13 cellular contexts compared by ENCODE assay signal in genomic region chr20:63191400-63191799, GRCh38. TPM values are rescaled to one million over a fixed set of nuclear protein-coding genes. Genes with fewer than 3 reads are reported as not detected.
DNase-seq lines count a peak whose midpoint lies in the region; ATAC-seq and TF ChIP-seq lines count a peak whose summit lies in the region.
"Had no signal": no experiment of that assay in that cellular context is flagged by ENCODE, and none has a peak within 500 bp of the region (broad histone marks: within the 10 kb centered on the region; RNA-seq: fewer than 3 reads in every experiment).

No MANE protein-coding gene starts in this region.

- no peak for TF ChIP-seq POLR2A in HCT116 (IDR thresholded peaks at IDR 0.05; ENCODE audit: borderline replicate concordance, extremely low read depth, insufficient read depth, insufficient read length)

- H2BK5ac ChIP-seq in neuronal stem cell (ENCODE audit: low read length): no peak overlapping the region

- POLR2A ChIA-PET in HCT116 (lab: Charles Lee): interaction anchor here (1.4 kb wide), 1 partner anchor 23 kb away, joined by 3 read pairs; no protein-coding TSS in a partner anchor

- CTCF ChIA-PET in HCT116 (lab: Charles Lee): interaction anchor here (0.7 to 2.5 kb wide), 6 partner anchors 9 to 219 kb away, joined by 3 to 9 read pairs (median 4); no protein-coding TSS in a partner anchor

- H4K20me1 ChIP-seq in HCT116 (ENCODE audit: insufficient read depth): peaks cover 6% of the 10 kb centered on the region; the same call in 1 of the 2 replicates

- no peak overlapping the region for H2AK5ac ChIP-seq in neuronal stem cell (ENCODE audit: low read depth, low read length)

- no peak overlapping the region for H4K8ac ChIP-seq in neuronal stem cell (ENCODE audit: low read depth, low read length)

- no peak overlapping the region for H2BK15ac ChIP-seq in neuronal stem cell (ENCODE audit: low read length)

- ATAC-seq in HCT116 (peak; percentile 87), GM19328 (IDR thresholded peaks at IDR 0.05; ENCODE audit: unreplicated experiment) (no peak), HG02798 (IDR thresholded peaks at IDR 0.05; ENCODE audit: poor library complexity, unreplicated experiment) (no peak)
- ATAC-seq: activated T-helper 17 cell treated with anti-CD3 and anti-CD28 coated beads, Interleukin-2, amount 50 U/mL, for 72 hours had no signal

- TF ChIP-seq CTCF in HCT116 (IDR thresholded peaks at IDR 0.05 in 2 of 3, conservative IDR thresholded peaks at IDR 0.05 in 1 of 3; ENCODE audit: borderline replicate concordance in 1 of 3, insufficient read depth in 1 of 3, low read depth in 2 of 3, low read length in 2 of 3): no peak

- H3K27me3 ChIP-seq in HCT116 (ENCODE audit: insufficient read depth, low read length): no peaks in the 10 kb centered on the region
- H3K27me3 ChIP-seq in neuronal stem cell (ENCODE audit: control insufficient read depth in 3 of 3, insufficient read depth in 3 of 3, low read depth in 1 of 3, low read length in 3 of 3): no peaks in the 10 kb centered on the region
- H3K27me3 ChIP-seq: breast epithelium had no signal

- H4K91ac ChIP-seq in neuronal stem cell (ENCODE audit: low read depth, low read length, poor library complexity): no peak overlapping the region

- H2BK120ac ChIP-seq in neuronal stem cell (ENCODE audit: low read depth, low read length): no peak overlapping the region

- intact Hi-C loops in HCT116 (cut with micrococcal nuclease): no loop called here

- H3K9ac ChIP-seq in HCT116 (ENCODE audit: low read length) (0 out of 2 replicates have a peak overlapping the region, but pooled peaks have one; percentile 23), neuronal stem cell (ENCODE audit: low read depth, low read length, poor library complexity) (no peak overlapping the region)
- H3K9ac ChIP-seq: KMS-11 had no signal

- H2AFZ ChIP-seq in HCT116 (ENCODE audit: low read depth, low read length, poor library complexity, severe bottlenecking): no peak overlapping the region
- H2AFZ ChIP-seq in neuronal stem cell (ENCODE audit: low read length): no peak overlapping the region

- RAD21 ChIA-PET in HCT116 (lab: Charles Lee; ENCODE audit: low non-redundant PET in 1 of 2, low total read pairs in 2 of 2, uncharacterized antibody in 2 of 2, unreplicated experiment in 2 of 2): interaction anchor here in 1 of 2 experiments (0.6 kb wide), 1 partner anchor 49 kb away, joined by 5 read pairs; no protein-coding TSS in a partner anchor

- no CpG with 5 or more reads among the region's 14 CpGs for WGBS in neuronal stem cell (ENCODE audit: extremely low coverage in 2 of 2, insufficient read length in 2 of 2, insufficient replicate concordance in 1 of 2), 2 donors

- H3K18ac ChIP-seq in neuronal stem cell (ENCODE audit: low read length): no peak overlapping the region

- H3K9me2 ChIP-seq in HCT116 (ENCODE audit: insufficient read depth): no peaks in the 10 kb centered on the region

- peak overlapping the region; percentile 43 for H3K23ac ChIP-seq in neuronal stem cell (ENCODE audit: low read depth, low read length, poor library complexity)

- H3K4me1 ChIP-seq in HCT116 (ENCODE audit: control insufficient read depth in 1 of 2, insufficient read depth in 2 of 2, low read length in 2 of 2) (peaks cover 14 to 23% of the 10 kb centered on the region in 2 experiments), neuronal stem cell (ENCODE audit: control insufficient read depth in 2 of 2, insufficient read depth in 1 of 2, low read depth in 1 of 2, low read length in 2 of 2) (peaks cover 0 to 2% of the 10 kb centered on the region in 2 donors)
- H3K4me1 ChIP-seq: breast epithelium had no signal

- peaks cover 0 to 13% of the 10 kb centered on the region in 2 experiments; a peak in 3 of 4 replicates for H3K36me3 ChIP-seq in HCT116 (ENCODE audit: control insufficient read depth in 1 of 2, insufficient read depth in 2 of 2, low read length in 2 of 2)
- H3K36me3 ChIP-seq in neuronal stem cell (replicated peaks in 1 of 2; ENCODE audit: control insufficient read depth in 2 of 2, insufficient read depth in 2 of 2, low read length in 2 of 2): peaks cover 5 to 24% of the 10 kb centered on the region in 2 donors
- H3K36me3 ChIP-seq: breast epithelium had no signal

- TF ChIP-seq RAD21 in HCT116 (IDR thresholded peaks at IDR 0.05; ENCODE audit: low read depth): no peak

- H3K14ac ChIP-seq in neuronal stem cell (ENCODE audit: low read length): no peak overlapping the region

- peak overlapping the region; percentile 22; the same call in 1 of the 2 replicates for H3K27ac ChIP-seq in HCT116 (ENCODE audit: low read depth, low read length)
- no peak overlapping the region for H3K27ac ChIP-seq in neuronal stem cell (replicated peaks; ENCODE audit: low read length)
- H3K27ac ChIP-seq: breast epithelium, KMS-11 had no signal

- DNase-seq in HCT116 (ENCODE audit: low read depth, low spot score) (peak; percentile 91), NCI-H2107 (lab: John Stamatoyannopoulos, UW) (peak; percentile 92), SW480 (ENCODE audit: low spot score) (peak; percentile 74), neuronal stem cell (ENCODE audit: low spot score) (no peak), NOMO-1 (lab: John Stamatoyannopoulos, UW; ENCODE audit: unreplicated experiment in 2 of 2) (no peak), Kasumi-1 (lab: John Stamatoyannopoulos, UW) (no peak)
- DNase-seq: DND-41 had no signal

- H3K4ac ChIP-seq in neuronal stem cell (ENCODE audit: low read length): no peak overlapping the region

- 0 out of 4 replicates have a peak overlapping the region, but pooled peaks of 1 of the 2 experiments have one; percentile 4 for H3K4me3 ChIP-seq in HCT116 (replicated peaks in 1 of 2; ENCODE audit: low read depth in 1 of 2, low read length in 2 of 2)
- H3K4me3 ChIP-seq in neuronal stem cell (ENCODE audit: low read length in 2 of 2): peak overlapping the region in 1 of 2 donors; percentile 57
- H3K4me3 ChIP-seq: breast epithelium had no signal

- BruUV-seq in HCT116 (replicated peaks; lab: Mats Ljungman, UMichigan): no TSS peak

- H3K79me1 ChIP-seq in neuronal stem cell (ENCODE audit: low read depth, low read length): peaks cover 5% of the 10 kb centered on the region

- H3K79me2 ChIP-seq in HCT116 (ENCODE audit: insufficient read depth, low read length): peaks cover 18% of the 10 kb centered on the region

- H3K4me2 ChIP-seq in HCT116 (ENCODE audit: low read length): peak overlapping the region; percentile 57
- no peak overlapping the region for H3K4me2 ChIP-seq in neuronal stem cell (ENCODE audit: insufficient read depth, low read length, poor library complexity, severe bottlenecking)
- H3K4me2 ChIP-seq: KMS-11 had no signal

- H2BK12ac ChIP-seq in neuronal stem cell (ENCODE audit: low read length): no peak overlapping the region

- H3K9me3 ChIP-seq in HCT116 (ENCODE audit: control insufficient read depth in 1 of 2, insufficient read depth in 1 of 2, low read depth in 1 of 2, low read length in 2 of 2) (no peaks in the 10 kb centered on the region), neuronal stem cell (replicated peaks in 1 of 2; ENCODE audit: control insufficient read depth in 2 of 2, insufficient read depth in 1 of 2, low read depth in 1 of 2, low read length in 2 of 2) (no peaks in the 10 kb centered on the region)
- H3K9me3 ChIP-seq: breast epithelium had no signal

TF ChIP-seq in HCT116, 20 proteins besides CTCF, POLR2A, EP300 and RAD21:
- TF ChIP-seq ELF1 (IDR thresholded peaks at IDR 0.05; ENCODE audit: borderline replicate concordance, low read depth) (no peak), MAX (IDR thresholded peaks at IDR 0.05) (peak; percentile 86), ZFX (IDR thresholded peaks at IDR 0.05) (no peak), TCF7L2 (IDR thresholded peaks at IDR 0.05; ENCODE audit: borderline replicate concordance, extremely low read depth, insufficient read depth, insufficient read length) (peak; percentile 21), POLR2AphosphoS5 (IDR thresholded peaks at IDR 0.05; ENCODE audit: low read depth, low read length) (peak; percentile 73)

RNA-seq across cellular contexts. Expression of gene YTHDF1, which starts 24.5 kb away (rescaled TPM):
- total RNA-seq in HCT116 (2021; ENCODE audit: unreplicated experiment): 42.8 TPM
- polyA plus RNA-seq in HCT116 (2012): 25.1 and 25.2 TPM in 2 replicates
- 33.5 TPM for polyA plus RNA-seq in neuronal stem cell (2013, experiment 1 of 2)
- 33.7 TPM for polyA plus RNA-seq in neuronal stem cell (2013, experiment 2 of 2)

RNA-seq across cellular contexts. Expression of gene BIRC7, which starts 44.3 kb away (rescaled TPM):
- 0.96 TPM for total RNA-seq in HCT116 (2021; ENCODE audit: unreplicated experiment)
- polyA plus RNA-seq in HCT116 (2012): 0.68 and 0.84 TPM in 2 replicates
- 0.03 TPM for polyA plus RNA-seq in neuronal stem cell (2013, experiment 1 of 2)
- polyA plus RNA-seq in neuronal stem cell (2013, experiment 2 of 2): 0.06 TPM
- total RNA-seq: posterior vena cava had no signal

Comparison
In these comparisons a context has a peak if more than half of its experiments do, and no peak if none do; other contexts are left out.
1. DNase-seq: peak in HCT116 (single experiment), NCI-H2107 (single experiment) and SW480 (single experiment); none in neuronal stem cell (single experiment), NOMO-1 (0 of 2) and Kasumi-1 (0 of 2).